Comparison of ENCODE assay signal across 1 cellular context in genomic region chr2:219569635-219570034, GRCh38.
A peak's percentile ranks its signal among the peaks of the same experiment; 100 is the strongest.
TF ChIP-seq lines count a peak whose summit lies in the region.

No MANE protein-coding gene starts in this region.

TF ChIP-seq in HepG2, 621 proteins besides CTCF, POLR2A, EP300 and RAD21:
- TF ChIP-seq ASH2L (IDR thresholded peaks at IDR 0.05; ENCODE audit: insufficient read length, low read depth, low read length) (no peak), CBX1 (IDR thresholded peaks at IDR 0.05; ENCODE audit: low read depth) (no peak), ZNF224 (CRISPR knock-in tag; IDR thresholded peaks at IDR 0.05) (no peak), MAFF (IDR thresholded peaks at IDR 0.05; ENCODE audit: low read depth, low read length) (peak; percentile 74), HNF1B (CRISPR knock-in tag; IDR thresholded peaks at IDR 0.05) (0 out of 2 replicates have a peak, but pooled peaks have one; percentile 17), NR1H2 (CRISPR knock-in tag; IDR thresholded peaks at IDR 0.05; ENCODE audit: borderline replicate concordance, low read depth) (no peak), ZNF407 (CRISPR knock-in tag; IDR thresholded peaks at IDR 0.05; ENCODE audit: not compliant biosample characterization) (no peak), MAFK (conservative IDR thresholded peaks at IDR 0.05 in 1 of 2, IDR thresholded peaks at IDR 0.05 in 1 of 2; ENCODE audit: low read length in 2 of 2) (peak; percentile 83 to 84), ELK4 (CRISPR knock-in tag; IDR thresholded peaks at IDR 0.05; ENCODE audit: borderline replicate concordance) (no peak), ZNF18 (CRISPR knock-in tag; IDR thresholded peaks at IDR 0.05; ENCODE audit: insufficient replicate concordance) (no peak), GATAD1 (CRISPR knock-in tag; IDR thresholded peaks at IDR 0.05) (no peak), ZSCAN22 (CRISPR knock-in tag; IDR thresholded peaks at IDR 0.05) (no peak), ZNF180 (CRISPR knock-in tag; IDR thresholded peaks at IDR 0.05; ENCODE audit: borderline replicate concordance, low read depth) (no peak)
